In the genomic region with DNA sequence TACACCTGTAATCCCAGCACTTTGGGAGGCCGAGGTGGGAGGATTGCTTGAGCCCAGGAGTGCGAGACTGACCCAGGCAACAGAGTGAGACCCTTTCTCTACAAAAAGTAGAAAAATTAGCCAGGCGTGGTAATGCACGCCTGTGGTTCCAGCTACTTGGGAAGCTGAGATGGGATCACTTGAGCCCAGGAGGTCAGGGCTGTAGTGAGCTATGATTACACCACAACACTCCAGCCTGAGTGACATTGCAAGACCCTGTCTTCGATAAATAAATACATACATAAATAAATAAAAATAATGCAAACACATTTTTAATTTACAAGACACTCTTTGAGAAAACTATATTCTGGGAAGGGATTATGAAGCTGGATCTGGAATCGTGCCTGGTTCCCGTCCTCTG, we compare ENCODE assay signal across 22 cellular contexts.
"Had no signal": no experiment of that assay in that cellular context is flagged by ENCODE, and none has a peak within 500 bp of the region (broad histone marks: within the 10 kb centered on the region; RNA-seq: fewer than 3 reads in every experiment).

No MANE protein-coding gene starts in this region.

- H3K36me3 Mint-ChIP-seq: activated CD4-positive, alpha-beta memory T cell treated with anti-CD3 and anti-CD28 coated beads for 36 hours; activated naive CD8-positive, alpha-beta T cell had no signal

- H3K27me3 Mint-ChIP-seq: activated CD4-positive, alpha-beta T cell treated with anti-CD3 and anti-CD28 coated beads, Interleukin-2, amount 10 ng/mL, durations not matched to agents 7 days and 5 days had no signal

- DNase-seq: activated CD4-positive, alpha-beta memory T cell treated with anti-CD3 and anti-CD28 coated beads for 36 hours; activated CD4-positive, alpha-beta T cell treated with anti-CD3 and anti-CD28 coated beads, Interleukin-2, amount 10 ng/mL, durations not matched to agents 7 days and 5 days; activated CD4-positive, CD25-positive, alpha-beta regulatory T cell; activated CD8-positive, alpha-beta memory T cell treated with anti-CD3 and anti-CD28 coated beads for 24 hours; activated effector memory CD4-positive, alpha-beta T cell treated with anti-CD3 and anti-CD28 coated beads, Interleukin-2, amount 50 U/mL, for 16 hours; activated naive CD4-positive, alpha-beta T cell treated with Interleukin-2 at 50 U/mL for 16 hours; activated T-cell treated with anti-CD3 and anti-CD28 coated beads, Interleukin-2, amount 50 U/mL, for 4 hours; Kasumi-1; NCI-H1105 treated with DMSO at 0.1 percent for 48 hours; NCI-H1436 treated with DMSO at 0.1 percent for 48 hours; NCI-H187; NCI-H2081; NCI-H446; NCI-H524; Right ventricle myocardium superior; SJCRH30; SK-N-SH; T-helper 1 cell had no signal

- H3K27me3 ChIP-seq: Peyer's patch, SJCRH30 had no signal

- H3K36me3 ChIP-seq: Peyer's patch, SJCRH30 had no signal

- H3K27ac ChIP-seq: Peyer's patch, RWPE1, SJCRH30, VCaP had no signal

- ATAC-seq: activated T-cell treated with anti-CD3 and anti-CD28 coated beads, Interleukin-2, amount 50 U/mL, for 4 hours had no signal

- H3K4me1 Mint-ChIP-seq: activated CD4-positive, alpha-beta T cell treated with anti-CD3 and anti-CD28 coated beads, Interleukin-2, amount 10 ng/mL, durations not matched to agents 7 days and 5 days had no signal

- H3K4me3 ChIP-seq: Peyer's patch, SJCRH30 had no signal

- H3K4me1 ChIP-seq: Peyer's patch, SJCRH30 had no signal

- H3K9me3 ChIP-seq: Peyer's patch, SJCRH30, SK-N-SH had no signal

- H3K4me3 Mint-ChIP-seq: activated CD4-positive, alpha-beta memory T cell treated with anti-CD3 and anti-CD28 coated beads for 36 hours; activated CD4-positive, alpha-beta T cell treated with anti-CD3 and anti-CD28 coated beads, Interleukin-2, amount 10 ng/mL, durations not matched to agents 7 days and 5 days; activated naive CD8-positive, alpha-beta T cell; activated T-cell treated with anti-CD3 and anti-CD28 coated beads, Interleukin-2, amount 50 U/mL, for 4 hours had no signal

- H3K27ac Mint-ChIP-seq: activated CD4-positive, alpha-beta memory T cell treated with anti-CD3 and anti-CD28 coated beads for 36 hours; activated CD4-positive, alpha-beta T cell treated with anti-CD3 and anti-CD28 coated beads, Interleukin-2, amount 10 ng/mL, durations not matched to agents 7 days and 5 days; activated naive CD8-positive, alpha-beta T cell had no signal

- H3K9me3 Mint-ChIP-seq: activated CD4-positive, alpha-beta memory T cell treated with anti-CD3 and anti-CD28 coated beads for 36 hours; activated CD4-positive, alpha-beta T cell treated with anti-CD3 and anti-CD28 coated beads, Interleukin-2, amount 10 ng/mL, durations not matched to agents 7 days and 5 days; activated T-cell treated with anti-CD3 and anti-CD28 coated beads, Interleukin-2, amount 50 U/mL, for 4 hours had no signal
